ENCODE assay signal across 8 cellular contexts in the genomic region with DNA sequence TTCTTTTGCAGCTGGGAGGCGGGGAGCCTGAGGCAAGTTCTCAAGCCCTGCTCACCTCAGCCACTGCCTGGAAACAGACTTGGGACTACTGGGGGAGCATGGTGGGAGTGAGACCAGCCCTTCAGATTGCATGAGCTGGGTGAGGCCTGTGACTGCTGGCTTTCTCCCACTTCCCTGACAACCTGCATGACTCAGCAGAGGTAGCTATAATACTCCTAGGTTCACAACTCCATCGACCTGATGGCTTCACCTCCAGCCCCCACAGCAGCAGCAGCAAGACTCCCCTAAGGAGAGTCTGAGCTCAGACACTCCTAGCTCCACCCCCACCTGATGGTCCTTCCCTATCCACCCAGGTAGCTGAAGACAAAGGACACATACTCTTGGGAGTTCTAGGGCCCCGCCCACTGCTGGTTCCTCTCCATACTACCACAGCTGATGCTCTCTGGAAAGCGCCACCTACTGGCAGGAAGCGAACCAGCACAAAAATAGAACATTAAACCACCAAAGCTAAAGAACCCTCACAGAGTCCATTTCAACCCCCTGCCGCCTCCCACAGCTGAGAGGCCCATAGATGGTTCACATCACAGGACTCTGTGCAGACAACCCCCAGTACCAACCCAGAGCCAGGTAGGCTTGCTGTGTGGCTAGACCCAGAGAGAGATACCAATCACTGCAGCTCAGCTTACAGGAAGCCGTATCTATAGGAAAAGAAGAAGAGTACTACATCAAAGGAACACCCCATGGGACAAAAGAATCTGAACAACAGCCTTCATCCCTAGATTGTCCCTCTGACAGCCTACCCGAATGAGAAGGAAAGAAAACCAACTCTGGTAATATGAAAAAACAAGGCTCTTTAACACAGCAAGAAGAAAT.
A peak's percentile ranks its signal among the peaks of the same experiment; 100 is the strongest.
DNase-seq lines count a peak whose midpoint lies in the region; ATAC-seq, FAIRE-seq and TF ChIP-seq lines count a peak whose summit lies in the region.

No MANE protein-coding gene starts in this region.

- no peak overlapping the region for H3K27ac Mint-ChIP-seq in T-helper 2 cell treated with Interferon-gamma antibody and Interleukin-4, amounts not matched to agents 5 μg/mL and 100 μg/mL, for 36 hours

- no peak overlapping the region; the same call in 1 of the 2 replicates for H3K27ac ChIP-seq in C4-2B
- H3K27ac ChIP-seq in H1 (ENCODE audit: low read depth, low read length) = no peak overlapping the region
- no peak overlapping the region for H3K27ac ChIP-seq in ovary

- H3K56ac ChIP-seq in H1 (replicated peaks; ENCODE audit: insufficient read length, low read depth, low read length) = no peak overlapping the region

- no peak overlapping the region for H3K4me3 ChIP-seq in H1 (ENCODE audit: extremely low read depth in 1 of 4, insufficient read depth in 2 of 4, low read depth in 3 of 4, low read length in 4 of 4)
- H3K4me3 ChIP-seq in retinal pigment epithelial cell (ENCODE audit: low read length) = no peak overlapping the region
- no peak overlapping the region for H3K4me3 ChIP-seq in ovary

- peaks cover 44% of the 10 kb centered on the region for H3K36me3 Mint-ChIP-seq in T-helper 2 cell treated with Interferon-gamma antibody and Interleukin-4, amounts not matched to agents 5 μg/mL and 100 μg/mL, for 36 hours (ENCODE audit: low read depth)

- TF ChIP-seq EP300 in H1 (IDR thresholded peaks at IDR 0.05; ENCODE audit: borderline replicate concordance in 1 of 2, low read depth in 2 of 2, low read length in 2 of 2) = no peak
- TF ChIP-seq EP300 in ovary (IDR thresholded peaks at IDR 0.05) = no peak

- FAIRE-seq in H1 (lab: Jason Lieb, UNC) = peak; percentile 87

- H3K18ac ChIP-seq in H1 (ENCODE audit: extremely low read depth, low read length) = peak overlapping the region; percentile 38

- no peak overlapping the region for H3K4me2 ChIP-seq in H1 (ENCODE audit: insufficient read depth in 1 of 2, low read depth in 2 of 2, low read length in 2 of 2)

- no peak overlapping the region for H3K4ac ChIP-seq in H1 (replicated peaks; ENCODE audit: insufficient read length, low read depth, low read length)

- H2AFZ ChIP-seq in H1 (ENCODE audit: low read length) = no peak overlapping the region

- 41% methylated on average over 8 of the region's 8 CpGs; no CpG with 5 or more reads in 1 of the 2 experiments for WGBS in H1 (ENCODE audit: extremely low coverage in 1 of 2, insufficient coverage in 1 of 2, insufficient read length in 1 of 2, insufficient replicate concordance in 2 of 2, low coverage in 1 of 2, low lambda C conversion rate in 2 of 2, missing lambda C conversion rate in 1 of 2), 2 experiments
- WGBS in ovary, 3 donors = 72 to 90% (median 77%) methylated on average over 8 of the region's 8 CpGs

- H3K27me3 Mint-ChIP-seq in T-helper 2 cell treated with Interferon-gamma antibody and Interleukin-4, amounts not matched to agents 5 μg/mL and 100 μg/mL, for 36 hours (ENCODE audit: low read depth) = no peaks in the 10 kb centered on the region

- intact Hi-C loops in ovary (cut with DNase I) = no loop called here

- CTCF ChIA-PET in H1 (lab: Charles Lee; ENCODE audit: partially characterized antibody) = interaction anchor here (0.6 to 4.5 kb wide), 32 partner anchors 8 to 835 kb away, joined by 3 to 61 read pairs (median 3); no protein-coding TSS in a partner anchor

- H3K79me2 ChIP-seq in H1 (ENCODE audit: control insufficient read depth in 1 of 2, insufficient read depth in 2 of 2, low read length in 2 of 2) = no peaks in the 10 kb centered on the region

- peak; percentile 88 for TF ChIP-seq CTCF in C4-2B (conservative IDR thresholded peaks at IDR 0.05)
- peak; percentile 42 to 75 (median 71) for TF ChIP-seq CTCF in H1 (IDR thresholded peaks at IDR 0.05; ENCODE audit: control extremely low read depth in 1 of 3, insufficient read depth in 1 of 3, low read depth in 1 of 3, low read length in 3 of 3)
- TF ChIP-seq CTCF in retinal pigment epithelial cell (conservative IDR thresholded peaks at IDR 0.05; ENCODE audit: low read depth, low read length) = peak; percentile 67
- TF ChIP-seq CTCF in ovary (IDR thresholded peaks at IDR 0.05) = no peak

- H4K8ac ChIP-seq in H1 (ENCODE audit: extremely low read depth, insufficient read depth, low read length) = no peak overlapping the region

- peaks cover 28% of the 10 kb centered on the region for H3K9me3 Mint-ChIP-seq in T-helper 2 cell treated with Interferon-gamma antibody and Interleukin-4, amounts not matched to agents 5 μg/mL and 100 μg/mL, for 36 hours

- DNase-seq in HUDEP-2 (lab: John Stamatoyannopoulos, UW; ENCODE audit: unreplicated experiment in 76 of 76) = peak in 56 of 76 experiments; percentile 3 to 61 (median 32)
- peak; percentile 42 for DNase-seq in T-helper 2 cell treated with Interferon-gamma antibody and Interleukin-4, amounts not matched to agents 5 μg/mL and 100 μg/mL, for 36 hours (ENCODE audit: low spot score)
- DNase-seq in H1 (ENCODE audit: low read depth in 1 of 2, low spot score in 2 of 2) = peak; percentile 53 to 86
- no peak for DNase-seq in retinal pigment epithelial cell (ENCODE audit: low read depth)
- DNase-seq in ovary = no peak

- no peak overlapping the region for H2BK12ac ChIP-seq in H1 (ENCODE audit: low read depth, low read length)

- peak overlapping the region; percentile 72 for H3K14ac ChIP-seq in H1 (ENCODE audit: insufficient read length)

- no peak overlapping the region for H2BK20ac ChIP-seq in H1 (ENCODE audit: low read length)

- H3K79me1 ChIP-seq in H1 (ENCODE audit: low read depth, low read length) = no peaks in the 10 kb centered on the region

- H2AK5ac ChIP-seq in H1 (ENCODE audit: low read depth, low read length) = no peak overlapping the region

- H2BK15ac ChIP-seq in H1 (ENCODE audit: low read length) = no peak overlapping the region

- POLR2A ChIA-PET in H1 (lab: Charles Lee; ENCODE audit: partially characterized antibody) = interaction anchor here (0.6 to 1.2 kb wide), 4 partner anchors 9 to 1586 kb away, joined by 3 to 6 read pairs (median 4); no protein-coding TSS in a partner anchor

- peaks cover 0 to 3% (median 1%) of the 10 kb centered on the region in 4 experiments; a peak in 3 of 7 replicates for H3K4me1 ChIP-seq in H1 (replicated peaks in 1 of 4; ENCODE audit: control insufficient read depth in 3 of 4, insufficient read depth in 4 of 4, low read length in 3 of 4)
- H3K4me1 ChIP-seq in ovary (ENCODE audit: insufficient read depth) = no peaks in the 10 kb centered on the region

- no peak overlapping the region for H3K4me3 Mint-ChIP-seq in T-helper 2 cell treated with Interferon-gamma antibody and Interleukin-4, amounts not matched to agents 5 μg/mL and 100 μg/mL, for 36 hours

- H3K36me3 ChIP-seq in H1 (ENCODE audit: control insufficient read depth in 2 of 4, insufficient read depth in 4 of 4, low read length in 3 of 4) (peaks cover 0 to 5% (median 2%) of the 10 kb centered on the region in 4 experiments; a peak in 1 of 8 replicates), ovary (no peaks in the 10 kb centered on the region)

- no peak overlapping the region for H4K91ac ChIP-seq in H1 (replicated peaks; ENCODE audit: insufficient read length, low read length)

- H2BK120ac ChIP-seq in H1 (replicated peaks; ENCODE audit: low read depth, low read length) = peak overlapping the region; percentile 43

- H2BK5ac ChIP-seq in H1 (ENCODE audit: low read depth, low read length) = peak overlapping the region; percentile 49; the same call in 1 of the 2 replicates

- H3K9ac ChIP-seq in H1 (replicated peaks in 1 of 4; ENCODE audit: extremely low read depth in 1 of 4, low read depth in 3 of 4, low read length in 3 of 4) = no peak overlapping the region

- no peak overlapping the region for H4K5ac ChIP-seq in H1 (ENCODE audit: insufficient read length, low read depth, low read length)

- H3K27me3 ChIP-seq in H1 (replicated peaks in 1 of 4; ENCODE audit: control insufficient read depth in 3 of 4, extremely low read depth in 1 of 4, insufficient read depth in 3 of 4, low read length in 3 of 4) (no peaks in the 10 kb centered on the region; a peak in 1 of 7 replicates), ovary (no peaks in the 10 kb centered on the region)

- TF ChIP-seq RAD21 in H1 (IDR thresholded peaks at IDR 0.05 in 1 of 2, conservative IDR thresholded peaks at IDR 0.05 in 1 of 2; ENCODE audit: low read depth in 2 of 2, low read length in 2 of 2) = peak; percentile 49 to 57

- H3K23ac ChIP-seq in H1 (ENCODE audit: insufficient read length) = no peak overlapping the region

- ATAC-seq in HG02571 (IDR thresholded peaks at IDR 0.05; ENCODE audit: unreplicated experiment) (no peak), GM21825 (IDR thresholded peaks at IDR 0.05; ENCODE audit: unreplicated experiment) (no peak)

- H3K23me2 ChIP-seq in H1 (ENCODE audit: low read depth, low read length) = no peaks in the 10 kb centered on the region

- no peaks in the 10 kb centered on the region for H4K20me1 ChIP-seq in H1 (replicated peaks in 1 of 2; ENCODE audit: control insufficient read depth in 1 of 2, insufficient read depth in 2 of 2, low read length in 2 of 2)

- peaks cover 4% of the 10 kb centered on the region for H3K4me1 Mint-ChIP-seq in T-helper 2 cell treated with Interferon-gamma antibody and Interleukin-4, amounts not matched to agents 5 μg/mL and 100 μg/mL, for 36 hours (ENCODE audit: low read depth)

- TF ChIP-seq POLR2A in H1 (IDR thresholded peaks at IDR 0.05; ENCODE audit: control extremely low read depth in 1 of 2, low read depth in 2 of 2, low read length in 2 of 2) = no peak
- no peak for TF ChIP-seq POLR2A in ovary (IDR thresholded peaks at IDR 0.05)

- H3K9me3 ChIP-seq in H1 (ENCODE audit: insufficient read depth in 2 of 2, low read depth in 1 of 2, low read length in 1 of 2) = peaks cover 7 to 11% of the 10 kb centered on the region in 2 experiments; a peak in 2 of 4 replicates
- no peaks in the 10 kb centered on the region for H3K9me3 ChIP-seq in ovary

TF ChIP-seq in H1, 55 proteins besides CTCF, POLR2A, EP300 and RAD21:
- TF ChIP-seq SP1 (IDR thresholded peaks at IDR 0.05; ENCODE audit: low read depth, low read length) (peak; percentile 15; the same call in 1 of the 2 replicates), CREB1 (IDR thresholded peaks at IDR 0.05) (peak; percentile 30; the same call in 1 of the 2 replicates), TAF1 (IDR thresholded peaks at IDR 0.05; ENCODE audit: low read depth, low read length) (no peak), RFX5 (IDR thresholded peaks at IDR 0.05; ENCODE audit: borderline replicate concordance, low read depth, low read length) (no peak)

Comparison
In these comparisons a context has a peak if more than half of its experiments do, and no peak if none do; other contexts are left out.
1. CTCF ChIP-seq: peak in C4-2B (single experiment), H1 (3 of 3) and retinal pigment epithelial cell (single experiment); none in ovary (0 of 3).
2. DNase-seq: peak in HUDEP-2 (56 of 76), T-helper 2 cell treated with Interferon-gamma antibody and Interleukin-4, amounts not matched to agents 5 μg/mL and 100 μg/mL, for 36 hours (single experiment) and H1 (2 of 2); none in retinal pigment epithelial cell (single experiment) and ovary (0 of 5).